8 cellular contexts compared by ENCODE assay signal in the genomic region with DNA sequence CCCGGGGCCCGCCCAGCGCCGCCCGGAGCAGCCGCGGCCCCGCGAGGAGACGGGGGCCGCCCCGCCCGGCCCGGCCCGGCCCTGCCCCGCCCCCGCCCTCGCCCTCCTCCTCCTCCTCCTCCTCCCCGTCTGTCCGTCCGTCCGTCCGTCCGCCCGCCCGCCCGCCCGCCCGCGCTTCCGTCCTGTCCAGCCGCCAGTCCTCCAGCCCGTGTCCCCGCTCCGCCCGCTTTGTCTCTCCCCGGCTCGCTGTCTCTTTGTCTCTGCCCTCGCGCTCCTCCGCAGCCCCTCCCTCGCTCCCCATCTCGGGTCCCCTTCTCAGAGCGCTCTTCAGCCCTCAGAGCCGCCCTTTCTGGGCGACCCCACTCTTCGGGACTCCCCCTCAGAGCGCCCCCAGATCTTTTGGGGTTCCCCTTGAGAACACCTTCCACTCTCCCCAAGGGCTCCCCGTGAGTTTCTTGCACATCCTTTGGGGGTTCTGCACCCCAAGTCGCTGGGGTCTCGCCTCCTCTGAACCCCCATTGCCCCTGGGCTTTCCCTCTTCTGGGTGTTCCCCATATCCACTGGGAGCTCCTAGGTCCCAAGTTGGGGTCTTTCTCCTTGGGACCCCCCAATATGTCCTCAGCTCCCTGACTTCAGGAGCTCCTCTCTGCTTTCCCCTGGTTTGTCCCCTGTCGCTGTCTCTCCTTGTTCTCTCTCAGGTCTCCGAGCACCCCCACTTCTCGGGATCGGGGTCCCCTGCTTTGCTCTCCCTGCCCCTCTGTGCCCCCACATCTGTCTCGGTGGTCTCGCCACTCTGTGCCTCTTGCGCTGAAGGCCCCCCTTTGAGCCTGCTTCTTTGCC.
DNase-seq lines count a peak whose midpoint lies in the region; ATAC-seq and TF ChIP-seq lines count a peak whose summit lies in the region.

No MANE protein-coding gene starts in this region.

- no peaks in the 10 kb centered on the region for H3K27me3 ChIP-seq in effector memory CD4-positive, alpha-beta T cell (replicated peaks; ENCODE audit: control insufficient read depth, insufficient read depth, low read length, poor library complexity, severe bottlenecking)

- H3K36me3 Mint-ChIP-seq in CD14-positive monocyte = peaks cover 8% of the 10 kb centered on the region in 2 donors

- peaks cover 0 to 3% (median 0%) of the 10 kb centered on the region in 7 donors for H3K9me3 Mint-ChIP-seq in CD14-positive monocyte

- H3K4me1 Mint-ChIP-seq in CD14-positive monocyte = peaks cover 55% of the 10 kb centered on the region

- H3K27ac ChIP-seq in effector memory CD4-positive, alpha-beta T cell (ENCODE audit: insufficient read depth, low read length, poor library complexity, severe bottlenecking) = peak overlapping the region; percentile 80
- H3K27ac ChIP-seq in temporal lobe (ENCODE audit: low read depth, low read length) = peak overlapping the region; percentile 85

- DNase-seq in CD14-positive monocyte (ENCODE audit: low spot score) (no peak), LHCN-M2 (ENCODE audit: low read depth) (peak; percentile 32), medulla oblongata (ENCODE audit: extremely low spot score) (peak; percentile 45), 8988T (no peak)
- DNase-seq in activated CD4-positive, alpha-beta T cell treated with anti-CD3 and anti-CD28 coated beads, Interleukin-2, amount 50 U/mL, for 48 hours = peak; percentile 43 to 47
- DNase-seq in effector memory CD4-positive, alpha-beta T cell = peak; percentile 13 to 26 (median 15)

- peak overlapping the region; percentile 63 for H3K4me3 ChIP-seq in effector memory CD4-positive, alpha-beta T cell (ENCODE audit: insufficient read depth, low read depth, low read length, poor library complexity, severe bottlenecking)

- peak overlapping the region; percentile 90 to 97 for H3K4me3 Mint-ChIP-seq in CD14-positive monocyte

- H3K36me3 ChIP-seq in effector memory CD4-positive, alpha-beta T cell (ENCODE audit: control insufficient read depth, insufficient read depth, low read length) = no peaks in the 10 kb centered on the region

- intact Hi-C loops in CD14-positive monocyte (cut with micrococcal nuclease) = loop anchor here in 1 of 2 donors (2.0 to 10.0 kb wide), 2 partner anchors 143 to 313 kb away; partner anchors contain the start of genes DSN1 and RAB5IF

- no peak for TF ChIP-seq CTCF in CD14-positive monocyte (IDR thresholded peaks at IDR 0.05)

- H3K9me3 ChIP-seq in effector memory CD4-positive, alpha-beta T cell (ENCODE audit: control insufficient read depth, low read length) = no peaks in the 10 kb centered on the region

- peaks cover 3 to 11% (median 10%) of the 10 kb centered on the region in 3 donors for H3K27me3 Mint-ChIP-seq in CD14-positive monocyte (ENCODE audit: low read depth in 3 of 3)

- peak overlapping the region; percentile 85 to 94 (median 90) for H3K27ac Mint-ChIP-seq in CD14-positive monocyte

- peak; percentile 39 for ATAC-seq in GM19455 (IDR thresholded peaks at IDR 0.05; ENCODE audit: unreplicated experiment)

- H3K4me1 ChIP-seq in effector memory CD4-positive, alpha-beta T cell (ENCODE audit: control insufficient read depth, insufficient read depth, low read length, poor library complexity, severe bottlenecking) = peaks cover 44% of the 10 kb centered on the region

Comparison
In these comparisons a context has a peak if more than half of its experiments do, and no peak if none do; other contexts are left out.
1. DNase-seq: peak in LHCN-M2 (single experiment), activated CD4-positive, alpha-beta T cell treated with anti-CD3 and anti-CD28 coated beads, Interleukin-2, amount 50 U/mL, for 48 hours (2 of 2), effector memory CD4-positive, alpha-beta T cell (3 of 3) and medulla oblongata (single experiment); none in CD14-positive monocyte (single experiment) and 8988T (single experiment).